1 cellular context compared by ENCODE assay signal in genomic region chr9:4662989-4663792, GRCh38.
TF ChIP-seq lines count a peak whose summit lies in the region.

No MANE protein-coding gene starts in this region.

TF ChIP-seq in HepG2, 621 proteins besides CTCF, POLR2A, EP300 and RAD21 (continued from another document):
- TF ChIP-seq REST (IDR thresholded peaks at IDR 0.05; ENCODE audit: borderline replicate concordance in 1 of 2, low read depth in 1 of 2, low read length in 2 of 2) (peak in 1 of 2 experiments; percentile 2; a peak in 1 of 4 replicates), MXI1 (IDR thresholded peaks at IDR 0.05; ENCODE audit: borderline replicate concordance, low read depth, low read length) (no peak), ZFX (CRISPR knock-in tag; IDR thresholded peaks at IDR 0.05; ENCODE audit: low read depth) (peak; percentile 23; the same call in 1 of the 2 replicates), SNAPC2 (CRISPR knock-in tag; IDR thresholded peaks at IDR 0.05) (no peak), ATF4 (CRISPR knock-in tag; IDR thresholded peaks at IDR 0.05) (0 out of 4 replicates have a peak, but pooled peaks of 1 of the 2 experiments have one; percentile 33), CSRNP1 (CRISPR knock-in tag; IDR thresholded peaks at IDR 0.05) (no peak), MLLT10 (CRISPR knock-in tag; IDR thresholded peaks at IDR 0.05) (no peak), RFXANK (CRISPR knock-in tag; IDR thresholded peaks at IDR 0.05) (no peak), RNF219 (CRISPR knock-in tag; IDR thresholded peaks at IDR 0.05) (no peak), ZBTB21 (CRISPR knock-in tag; IDR thresholded peaks at IDR 0.05) (peak; percentile 79), HBP1 (CRISPR knock-in tag; IDR thresholded peaks at IDR 0.05; ENCODE audit: low read depth) (0 out of 2 replicates have a peak, but pooled peaks have one; percentile 24), KDM2A (CRISPR knock-in tag; IDR thresholded peaks at IDR 0.05; ENCODE audit: borderline replicate concordance, low read depth) (0 out of 2 replicates have a peak, but pooled peaks have one; percentile 1), HMGXB4 (CRISPR knock-in tag; IDR thresholded peaks at IDR 0.05; ENCODE audit: borderline replicate concordance in 1 of 2, low read depth in 1 of 2) (no peak; a peak in 1 of 4 replicates), MYNN (CRISPR knock-in tag; IDR thresholded peaks at IDR 0.05; ENCODE audit: low read depth) (no peak), FUBP1 (CRISPR knock-in tag; IDR thresholded peaks at IDR 0.05; ENCODE audit: borderline replicate concordance) (no peak), ESRRA (CRISPR knock-in tag; IDR thresholded peaks at IDR 0.05; ENCODE audit: low read depth) (no peak), ZFYVE20 (CRISPR knock-in tag; IDR thresholded peaks at IDR 0.05; ENCODE audit: borderline replicate concordance, low read depth) (no peak), MBNL3 (CRISPR knock-in tag; conservative IDR thresholded peaks at IDR 0.05) (no peak), SRF (IDR thresholded peaks at IDR 0.05; ENCODE audit: low read depth, low read length) (peak; percentile 17; the same call in 1 of the 2 replicates)
